Comparison of ENCODE assay signal across 1 cellular context in the genomic region with DNA sequence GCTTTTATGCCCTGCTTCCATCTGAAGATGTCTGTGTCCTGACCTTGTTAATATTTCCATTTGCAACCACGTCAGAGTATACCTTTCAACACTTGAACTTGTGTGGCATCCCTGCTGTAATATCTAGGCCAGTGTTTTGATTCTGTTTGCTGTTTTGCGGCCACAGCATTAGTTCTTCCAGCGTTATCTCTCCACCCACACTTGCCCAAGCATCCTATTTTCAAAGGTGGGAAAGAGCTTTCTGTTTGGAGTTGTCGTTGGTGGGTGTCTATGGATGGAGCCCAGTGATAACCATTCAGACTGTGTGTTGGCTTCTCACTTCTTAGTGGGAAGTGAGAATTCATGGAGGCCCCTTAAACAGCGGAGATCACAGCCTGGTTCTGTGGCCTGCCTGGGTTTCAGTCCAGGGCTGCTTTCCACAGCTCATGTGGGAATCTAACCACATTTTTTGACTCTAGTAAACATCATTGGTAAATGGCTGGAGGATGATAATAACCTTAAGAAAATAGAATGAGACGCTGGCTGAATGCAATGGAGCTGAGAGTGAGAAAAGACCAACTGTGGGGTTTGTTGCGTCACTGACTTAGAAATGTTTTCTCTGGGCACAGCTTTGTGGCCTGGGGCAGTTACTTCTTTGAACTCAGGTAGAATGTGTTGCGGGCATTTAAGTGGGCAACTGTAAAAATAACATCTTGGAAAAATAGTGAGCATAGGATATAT.
TF ChIP-seq lines count a peak whose summit lies in the region.

No MANE protein-coding gene starts in this region.

TF ChIP-seq in HEK293, 187 proteins besides CTCF, POLR2A, EP300 and RAD21 (continued from another document):
- TF ChIP-seq ZBTB49 (tag by site-specific recombination; IDR thresholded peaks at IDR 0.05; ENCODE audit: low read depth) (no peak), ZSCAN23 (tag by site-specific recombination; IDR thresholded peaks at IDR 0.05) (no peak), ZNF112 (tag by site-specific recombination; IDR thresholded peaks at IDR 0.05) (no peak), ZNF335 (tag by site-specific recombination; conservative IDR thresholded peaks at IDR 0.05) (0 out of 2 replicates have a peak, but pooled peaks have one; percentile 19), PRDM6 (tag by site-specific recombination; IDR thresholded peaks at IDR 0.05) (0 out of 2 replicates have a peak, but pooled peaks have one; percentile 13), EGR2 (tag by site-specific recombination; IDR thresholded peaks at IDR 0.05; ENCODE audit: low read depth) (peak; percentile 92), ZSCAN16 (tag by site-specific recombination; IDR thresholded peaks at IDR 0.05) (no peak), FEZF1 (tag by site-specific recombination; IDR thresholded peaks at IDR 0.05) (peak; percentile 95), ZNF76 (tag by site-specific recombination; IDR thresholded peaks at IDR 0.05; ENCODE audit: borderline replicate concordance, low read depth) (no peak), IKZF3 (tag by site-specific recombination; IDR thresholded peaks at IDR 0.05) (no peak), ZNF155 (tag by site-specific recombination; IDR thresholded peaks at IDR 0.05) (no peak), ZIC2 (tag by site-specific recombination; IDR thresholded peaks at IDR 0.05) (no peak), ZNF692 (tag by site-specific recombination; IDR thresholded peaks at IDR 0.05) (peak; percentile 94), ZNF48 (tag by site-specific recombination; IDR thresholded peaks at IDR 0.05) (no peak), ZNF610 (tag by site-specific recombination; IDR thresholded peaks at IDR 0.05; ENCODE audit: borderline replicate concordance) (no peak), SCRT1 (tag by site-specific recombination; IDR thresholded peaks at IDR 0.05; ENCODE audit: borderline replicate concordance) (peak; percentile 37; the same call in 1 of the 2 replicates), ZBTB48 (tag by site-specific recombination; IDR thresholded peaks at IDR 0.05) (0 out of 2 replicates have a peak, but pooled peaks have one; percentile 11)
